In genomic region chr7:112821345-112821744, GRCh38 we compare ENCODE assay signal across 5 cellular contexts.
"Had no signal": no experiment of that assay in that cellular context is flagged by ENCODE, and none has a peak within 500 bp of the region (broad histone marks: within the 10 kb centered on the region; RNA-seq: fewer than 3 reads in every experiment).

No MANE protein-coding gene starts in this region.

- DNase-seq: H9, HCEC 1CT, KBM-7 had no signal

- H3K4me3 ChIP-seq: GM23338 had no signal

- ATAC-seq: GM23338, HepG2 had no signal
